ENCODE assay signal across 35 cellular contexts in the genomic region with DNA sequence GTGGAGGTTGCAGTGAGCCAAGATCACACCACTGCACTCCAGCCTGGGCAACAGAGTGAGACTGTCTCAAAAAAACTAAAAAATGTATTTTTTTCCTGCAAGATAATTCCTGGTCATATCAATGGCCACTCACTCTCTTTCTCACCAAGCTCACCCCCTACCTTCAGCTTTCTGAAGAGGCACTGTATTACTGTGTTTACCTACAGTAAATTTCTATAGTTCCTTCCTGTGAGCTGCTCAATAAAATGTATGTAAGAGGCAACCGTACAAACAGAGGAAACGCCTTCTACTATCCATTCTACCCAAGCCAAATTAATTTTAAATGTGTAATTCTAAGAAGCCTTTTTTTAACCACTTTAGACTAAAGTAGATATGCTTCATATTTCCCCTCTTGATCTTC.
"Had no signal": no experiment of that assay in that cellular context is flagged by ENCODE, and none has a peak within 500 bp of the region (broad histone marks: within the 10 kb centered on the region; RNA-seq: fewer than 3 reads in every experiment).

No MANE protein-coding gene starts in this region.

- H3K27me3 Mint-ChIP-seq: activated B cell treated with CpG ODN at 0.5 μM for 24 hours had no signal

- H3K4me3 ChIP-seq: adrenal gland, body of pancreas, breast epithelium had no signal

- H3K4me3 Mint-ChIP-seq: activated B cell treated with CpG ODN at 0.5 μM for 24 hours; activated CD4-positive, alpha-beta memory T cell treated with anti-CD3 and anti-CD28 coated beads for 36 hours; activated CD4-positive, alpha-beta T cell treated with anti-CD3 and anti-CD28 coated beads, Interleukin-2, amount 10 ng/mL, durations not matched to agents 24 days and 14 days; activated CD8-positive, alpha-beta T cell treated with anti-CD3 and anti-CD28 coated beads for 36 hours; activated naive CD4-positive, alpha-beta T cell treated with anti-CD3 and anti-CD28 coated beads for 36 hours; activated naive CD8-positive, alpha-beta T cell treated with anti-CD3 and anti-CD28 coated beads for 36 hours; activated T-cell treated with anti-CD3 and anti-CD28 coated beads, Interleukin-2, amount 50 U/mL, for 4 hours; activated T-cell treated with anti-CD3 and anti-CD28 coated beads, Interleukin-2, amount 50 U/mL, for 72 hours; activated T-helper 1 cell treated with anti-CD3 and anti-CD28 coated beads, Interleukin-12 subunit alpha, Interleukin-12 subunit beta, Interleukin-2, Interleukin-4 antibody, amounts not matched to agents 30 ng/mL and 10 ng/mL and 1 ng/mL, durations not matched to agents 14 hours and 24 hours and 36 hours; activated T-helper 17 cell treated with anti-CD3 and anti-CD28 coated beads, Interleukin-2, amount 50 U/mL, for 72 hours; T-helper 1 cell treated with Interleukin-12 subunit alpha and Interleukin-12 subunit beta and Interleukin-4 antibody, amounts not matched to agents 30 μg/mL and 1 μg/mL, for 36 hours; T-helper 2 cell treated with Interferon-gamma antibody and Interleukin-4, amounts not matched to agents 5 μg/mL and 100 μg/mL, for 36 hours had no signal

- H3K36me3 Mint-ChIP-seq: activated CD4-positive, alpha-beta memory T cell treated with anti-CD3 and anti-CD28 coated beads for 36 hours; activated naive CD4-positive, alpha-beta T cell treated with anti-CD3 and anti-CD28 coated beads, Interleukin-2, amount 50 U/mL, for 72 hours; activated naive CD8-positive, alpha-beta T cell treated with anti-CD3 and anti-CD28 coated beads for 36 hours had no signal

- H3K36me3 ChIP-seq: adrenal gland, brain microvascular endothelial cell, breast epithelium had no signal

- H3K27ac Mint-ChIP-seq: activated B cell treated with CpG ODN at 0.5 μM for 24 hours; activated CD4-positive, alpha-beta memory T cell treated with anti-CD3 and anti-CD28 coated beads for 36 hours; activated CD4-positive, alpha-beta T cell treated with anti-CD3 and anti-CD28 coated beads, Interleukin-2, amount 10 ng/mL, durations not matched to agents 24 days and 14 days; activated CD8-positive, alpha-beta T cell treated with anti-CD3 and anti-CD28 coated beads for 36 hours; activated naive CD4-positive, alpha-beta T cell treated with anti-CD3 and anti-CD28 coated beads for 36 hours; activated naive CD4-positive, alpha-beta T cell treated with anti-CD3 and anti-CD28 coated beads, Interleukin-2, amount 50 U/mL, for 72 hours; activated naive CD8-positive, alpha-beta T cell treated with anti-CD3 and anti-CD28 coated beads for 36 hours; activated T-cell treated with anti-CD3 and anti-CD28 coated beads, Interleukin-2, amount 50 U/mL, for 72 hours; activated T-helper 1 cell treated with anti-CD3 and anti-CD28 coated beads, Interleukin-12 subunit alpha, Interleukin-12 subunit beta, Interleukin-2, Interleukin-4 antibody, amounts not matched to agents 30 ng/mL and 10 ng/mL and 1 ng/mL, durations not matched to agents 14 hours and 24 hours and 36 hours; activated T-helper 17 cell treated with anti-CD3 and anti-CD28 coated beads, Interleukin-2, amount 50 U/mL, for 72 hours; T-helper 1 cell treated with Interleukin-12 subunit alpha and Interleukin-12 subunit beta and Interleukin-4 antibody, amounts not matched to agents 30 μg/mL and 1 μg/mL, for 36 hours; T-helper 2 cell treated with Interferon-gamma antibody and Interleukin-4, amounts not matched to agents 5 μg/mL and 100 μg/mL, for 36 hours had no signal

- DNase-seq: activated B cell treated with CpG ODN at 0.5 μM for 24 hours; activated CD4-positive, alpha-beta memory T cell treated with anti-CD3 and anti-CD28 coated beads for 36 hours; activated CD4-positive, alpha-beta T cell treated with anti-CD3 and anti-CD28 coated beads for 4 hours; activated CD4-positive, alpha-beta T cell treated with anti-CD3 and anti-CD28 coated beads, Interleukin-2, amount 10 ng/mL, durations not matched to agents 24 days and 14 days; activated CD4-positive, alpha-beta T cell treated with anti-CD3 and anti-CD28 coated beads, Interleukin-2, amount 50 U/mL, for 1 hour; activated CD4-positive, alpha-beta T cell treated with anti-CD3 and anti-CD28 coated beads, Interleukin-2, amount 50 U/mL, for 4 hours; activated CD4-positive, CD25-positive, alpha-beta regulatory T cell treated with anti-CD3 and anti-CD28 coated beads, Interleukin-2, amount 50 U/mL, for 72 hours; activated CD8-positive, alpha-beta memory T cell treated with anti-CD3 and anti-CD28 coated beads, Interleukin-2, amount 50 U/mL, for 4 hours; activated CD8-positive, alpha-beta T cell treated with anti-CD3 and anti-CD28 coated beads for 36 hours; activated effector memory CD4-positive, alpha-beta T cell treated with anti-CD3 and anti-CD28 coated beads, Interleukin-2, amount 50 U/mL, for 16 hours; activated gamma-delta T cell treated with Interleukin-2 at 50 U/mL for 16 hours; activated naive CD4-positive, alpha-beta T cell; activated naive CD4-positive, alpha-beta T cell treated with anti-CD3 and anti-CD28 coated beads for 36 hours; activated naive CD4-positive, alpha-beta T cell treated with anti-CD3 and anti-CD28 coated beads, Interleukin-2, amount 50 U/mL, for 16 hours; activated naive CD8-positive, alpha-beta T cell treated with anti-CD3 and anti-CD28 coated beads for 36 hours; activated T-cell treated with anti-CD3 and anti-CD28 coated beads for 4 hours; activated T-cell treated with anti-CD3 and anti-CD28 coated beads, Interleukin-2, amount 50 U/mL, for 1 hour; activated T-cell treated with anti-CD3 and anti-CD28 coated beads, Interleukin-2, amount 50 U/mL, for 4 hours; activated T-cell treated with anti-CD3 and anti-CD28 coated beads, Interleukin-2, amount 50 U/mL, for 72 hours; adrenal gland; amniotic stem cell; aorta; body of pancreas; brain microvascular endothelial cell; central memory CD4-positive, alpha-beta T cell; T-helper 1 cell; T-helper 2 cell; T-helper 9 cell had no signal

- H3K27me3 ChIP-seq: adrenal gland, body of pancreas, brain microvascular endothelial cell, breast epithelium had no signal

- H3K9me3 Mint-ChIP-seq: activated B cell treated with CpG ODN at 0.5 μM for 24 hours; activated CD4-positive, alpha-beta memory T cell treated with anti-CD3 and anti-CD28 coated beads for 36 hours; activated CD4-positive, alpha-beta T cell treated with anti-CD3 and anti-CD28 coated beads, Interleukin-2, amount 10 ng/mL, durations not matched to agents 24 days and 14 days; activated CD8-positive, alpha-beta T cell treated with anti-CD3 and anti-CD28 coated beads for 36 hours; activated naive CD4-positive, alpha-beta T cell treated with anti-CD3 and anti-CD28 coated beads for 36 hours; activated naive CD8-positive, alpha-beta T cell treated with anti-CD3 and anti-CD28 coated beads for 36 hours; activated T-cell treated with anti-CD3 and anti-CD28 coated beads, Interleukin-2, amount 50 U/mL, for 72 hours; activated T-helper 1 cell treated with anti-CD3 and anti-CD28 coated beads, Interleukin-12 subunit alpha, Interleukin-12 subunit beta, Interleukin-2, Interleukin-4 antibody, amounts not matched to agents 30 ng/mL and 10 ng/mL and 1 ng/mL, durations not matched to agents 14 hours and 24 hours and 36 hours; activated T-helper 17 cell treated with anti-CD3 and anti-CD28 coated beads, Interleukin-2, amount 50 U/mL, for 72 hours; T-helper 1 cell treated with Interleukin-12 subunit alpha and Interleukin-12 subunit beta and Interleukin-4 antibody, amounts not matched to agents 30 μg/mL and 1 μg/mL, for 36 hours; T-helper 2 cell treated with Interferon-gamma antibody and Interleukin-4, amounts not matched to agents 5 μg/mL and 100 μg/mL, for 36 hours had no signal

- H3K4me1 ChIP-seq: adrenal gland, body of pancreas, breast epithelium had no signal

- H3K4me1 Mint-ChIP-seq: activated B cell treated with CpG ODN at 0.5 μM for 24 hours; activated CD4-positive, alpha-beta T cell treated with anti-CD3 and anti-CD28 coated beads, Interleukin-2, amount 10 ng/mL, durations not matched to agents 24 days and 14 days; activated naive CD8-positive, alpha-beta T cell treated with anti-CD3 and anti-CD28 coated beads for 36 hours; activated T-helper 17 cell treated with anti-CD3 and anti-CD28 coated beads, Interleukin-2, amount 50 U/mL, for 72 hours had no signal

- H3K27ac ChIP-seq: adrenal gland, body of pancreas, brain microvascular endothelial cell, breast epithelium, VCaP had no signal

- ATAC-seq: activated CD8-positive, alpha-beta T cell treated with anti-CD3 and anti-CD28 coated beads for 36 hours; activated naive CD4-positive, alpha-beta T cell treated with anti-CD3 and anti-CD28 coated beads, Interleukin-2, amount 50 U/mL, for 72 hours; activated T-cell treated with anti-CD3 and anti-CD28 coated beads, Interleukin-2, amount 50 U/mL, for 4 hours; activated T-cell treated with anti-CD3 and anti-CD28 coated beads, Interleukin-2, amount 50 U/mL, for 72 hours; activated T-helper 17 cell treated with anti-CD3 and anti-CD28 coated beads, Interleukin-2, amount 50 U/mL, for 72 hours; body of pancreas had no signal

- H3K9me3 ChIP-seq: adrenal gland, body of pancreas, breast epithelium had no signal
